ENCODE assay signal across 13 cellular contexts in the genomic region with DNA sequence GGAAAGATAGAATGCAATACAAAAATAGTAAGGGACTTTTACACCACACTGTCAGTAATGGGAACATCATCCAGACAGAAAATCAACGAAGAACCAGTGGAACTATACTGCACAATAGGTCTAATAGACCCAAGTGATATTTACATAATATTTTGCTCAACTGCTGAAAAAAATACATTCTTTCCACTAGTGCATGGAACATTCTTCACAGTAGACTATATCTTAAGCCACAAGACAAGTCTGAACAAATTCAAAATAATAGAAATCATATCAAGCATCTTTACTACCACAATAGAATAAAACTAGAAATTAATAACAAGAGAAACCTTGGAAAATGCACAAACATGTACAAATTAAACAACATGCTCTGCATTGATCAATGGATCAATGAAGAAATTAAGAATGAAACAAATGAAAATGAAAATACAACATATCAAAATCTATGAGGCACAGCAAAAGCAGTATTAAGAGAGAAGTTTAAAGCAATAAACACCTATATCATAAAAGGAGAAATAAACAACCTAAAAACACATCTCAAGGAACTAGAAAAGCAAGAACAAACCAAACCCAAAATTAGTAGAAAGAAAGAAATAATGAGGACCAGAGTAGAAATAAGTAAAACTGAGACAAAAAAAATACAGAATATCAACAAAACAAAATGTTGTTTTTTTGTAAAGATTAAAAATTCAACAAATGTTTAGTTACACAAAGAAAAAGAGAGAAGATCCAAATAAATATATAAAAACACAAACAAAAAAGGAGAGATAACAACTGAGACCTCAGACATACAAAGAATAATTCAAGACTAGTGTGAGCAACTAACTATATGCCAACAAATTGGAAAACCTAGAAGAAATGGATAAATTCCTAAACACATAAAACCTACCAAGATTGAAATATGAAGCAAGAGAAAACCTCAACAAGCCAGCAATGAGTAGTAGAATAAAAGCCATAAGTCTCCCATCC. TPM values are rescaled to one million over a fixed set of nuclear protein-coding genes. Genes with fewer than 3 reads are reported as not detected.
DNase-seq lines count a peak whose midpoint lies in the region; ATAC-seq, FAIRE-seq and TF ChIP-seq lines count a peak whose summit lies in the region.
"Had no signal": no experiment of that assay in that cellular context is flagged by ENCODE, and none has a peak within 500 bp of the region (broad histone marks: within the 10 kb centered on the region; RNA-seq: fewer than 3 reads in every experiment).

No MANE protein-coding gene starts in this region.

- H3K27ac ChIP-seq in CD4-positive, alpha-beta memory T cell (ENCODE audit: low read depth, low read length) = peak overlapping the region; percentile 77
- H3K27ac ChIP-seq in HCT116 (ENCODE audit: low read depth, low read length) (no peak overlapping the region), stomach (no peak overlapping the region)
- H3K27ac ChIP-seq: left ventricle myocardium inferior, upper lobe of right lung had no signal

- no peak for TF ChIP-seq RAD21 in HCT116 (IDR thresholded peaks at IDR 0.05; ENCODE audit: low read depth)

- peak overlapping the region; percentile 84 for H2AFZ ChIP-seq in HCT116 (ENCODE audit: low read depth, low read length, poor library complexity, severe bottlenecking)

- peaks cover 0 to 2% (median 0%) of the 10 kb centered on the region in 8 donors for H3K9me3 Mint-ChIP-seq in CD4-positive, alpha-beta memory T cell
- peaks cover 8% of the 10 kb centered on the region for H3K9me3 Mint-ChIP-seq in activated T-helper 2 cell treated with anti-CD3 and anti-CD28 coated beads, Interferon-gamma antibody, Interleukin-2, Interleukin-4, amounts not matched to agents 10 μg/mL and 5 μg/mL and 100 μg/mL, durations not matched to agents 14 hours and 24 hours and 36 hours
- H3K9me3 Mint-ChIP-seq: nephron progenitor cell had no signal

- peaks cover 41 to 57% (median 48%) of the 10 kb centered on the region in 4 donors for H3K4me1 Mint-ChIP-seq in CD4-positive, alpha-beta memory T cell
- H3K4me1 Mint-ChIP-seq in activated T-helper 2 cell treated with anti-CD3 and anti-CD28 coated beads, Interferon-gamma antibody, Interleukin-2, Interleukin-4, amounts not matched to agents 10 μg/mL and 5 μg/mL and 100 μg/mL, durations not matched to agents 14 hours and 24 hours and 36 hours (ENCODE audit: low read depth) = peaks cover 55% of the 10 kb centered on the region

- H4K20me1 ChIP-seq in HCT116 (ENCODE audit: insufficient read depth) = no peaks in the 10 kb centered on the region

- no peak for TF ChIP-seq EP300 in stomach (IDR thresholded peaks at IDR 0.05)

- TF ChIP-seq CTCF in HCT116 (IDR thresholded peaks at IDR 0.05 in 2 of 3, conservative IDR thresholded peaks at IDR 0.05 in 1 of 3; ENCODE audit: borderline replicate concordance in 1 of 3, insufficient read depth in 1 of 3, low read depth in 2 of 3, low read length in 2 of 3) = no peak
- no peak for TF ChIP-seq CTCF in stomach (IDR thresholded peaks at IDR 0.05)

- 72 to 77% (median 74%) methylated on average over 1 of the region's 1 CpG for WGBS in stomach, 5 donors

- intact Hi-C loops in CD4-positive, alpha-beta memory T cell (cut with micrococcal nuclease) = loop anchor here (1.0 to 10.0 kb wide), 9 partner anchors 15 to 1190 kb away; a partner anchor contains a TSS
- intact Hi-C loops in HCT116 (cut with micrococcal nuclease) = loop anchor here (5.0 kb wide), 1 partner anchor 58 kb away; no protein-coding TSS in a partner anchor
- intact Hi-C loops in activated T-helper 2 cell treated with anti-CD3 and anti-CD28 coated beads, Interferon-gamma antibody, Interleukin-2, Interleukin-4, amounts not matched to agents 10 μg/mL and 5 μg/mL and 100 μg/mL, durations not matched to agents 14 hours and 24 hours and 36 hours (cut with micrococcal nuclease) = loop anchor here (1.0 to 5.0 kb wide), 7 partner anchors 15 to 447 kb away; no protein-coding TSS in a partner anchor
- intact Hi-C loops in stomach (cut with DNase I; ENCODE audit: low total_unique reads) = no loop called here

- no peaks in the 10 kb centered on the region for H3K27me3 ChIP-seq in CD4-positive, alpha-beta memory T cell (ENCODE audit: insufficient read depth, low read length)
- H3K27me3 ChIP-seq in HCT116 (ENCODE audit: insufficient read depth, low read length) (no peaks in the 10 kb centered on the region), stomach (no peaks in the 10 kb centered on the region)
- H3K27me3 ChIP-seq: upper lobe of right lung had no signal

- H3K4me2 ChIP-seq in HCT116 (ENCODE audit: low read length) = peak overlapping the region; percentile 72

- no peaks in the 10 kb centered on the region for H3K27me3 Mint-ChIP-seq in CD4-positive, alpha-beta memory T cell
- H3K27me3 Mint-ChIP-seq in activated T-helper 2 cell treated with anti-CD3 and anti-CD28 coated beads, Interferon-gamma antibody, Interleukin-2, Interleukin-4, amounts not matched to agents 10 μg/mL and 5 μg/mL and 100 μg/mL, durations not matched to agents 14 hours and 24 hours and 36 hours (ENCODE audit: low read depth) = peaks cover 8% of the 10 kb centered on the region

- peak overlapping the region in 3 of 8 donors; percentile 2 to 31 (median 11) for H3K4me3 Mint-ChIP-seq in CD4-positive, alpha-beta memory T cell
- no peak overlapping the region for H3K4me3 Mint-ChIP-seq in activated T-helper 2 cell treated with anti-CD3 and anti-CD28 coated beads, Interferon-gamma antibody, Interleukin-2, Interleukin-4, amounts not matched to agents 10 μg/mL and 5 μg/mL and 100 μg/mL, durations not matched to agents 14 hours and 24 hours and 36 hours (ENCODE audit: low read depth)
- H3K4me3 Mint-ChIP-seq: nephron progenitor cell had no signal

- DNase-seq in CD4-positive, alpha-beta memory T cell = no peak
- DNase-seq in HCT116 (ENCODE audit: low read depth, low spot score) (no peak), frontal cortex (ENCODE audit: low spot score in 2 of 2) (no peak), stomach (no peak), DMS53 treated with DMSO at 0.1 percent for 48 hours (lab: John Stamatoyannopoulos, UW; ENCODE audit: unreplicated experiment) (no peak), MV-4-11 (lab: John Stamatoyannopoulos, UW) (no peak)
- no peak for DNase-seq in activated T-helper 2 cell treated with anti-CD3 and anti-CD28 coated beads, Interferon-gamma antibody, Interleukin-2, Interleukin-4, amounts not matched to agents 10 μg/mL and 5 μg/mL and 100 μg/mL, durations not matched to agents 14 hours and 24 hours and 36 hours (ENCODE audit: low spot score)
- DNase-seq: anterior cingulate cortex, left ventricle myocardium inferior, nephron progenitor cell, retina, upper lobe of right lung had no signal

- peak; percentile 28 for FAIRE-seq in frontal cortex (lab: Jason Lieb, UNC)

- POLR2A ChIA-PET in CD4-positive, alpha-beta memory T cell (lab: Charles Lee; ENCODE audit: partially characterized antibody) = interaction anchor here (0.8 to 4.9 kb wide), 13 partner anchors 8 to 88 kb away, joined by 3 to 127 read pairs (median 7); a partner anchor contains a TSS
- POLR2A ChIA-PET in HCT116 (lab: Charles Lee) = interaction anchor here (0.9 kb wide), 1 partner anchor 17 kb away, joined by 3 read pairs; no protein-coding TSS in a partner anchor

- H3K4me1 ChIP-seq in CD4-positive, alpha-beta memory T cell (ENCODE audit: insufficient read depth, low read length) = peaks cover 48% of the 10 kb centered on the region
- H3K4me1 ChIP-seq in HCT116 (ENCODE audit: control insufficient read depth in 1 of 2, insufficient read depth in 2 of 2, low read length in 2 of 2) = peaks cover 26 to 49% of the 10 kb centered on the region in 2 experiments
- H3K4me1 ChIP-seq in stomach = peaks cover 0 to 8% (median 0%) of the 10 kb centered on the region in 4 donors
- H3K4me1 ChIP-seq: left ventricle myocardium inferior, upper lobe of right lung had no signal

- TF ChIP-seq POLR2A in HCT116 (IDR thresholded peaks at IDR 0.05; ENCODE audit: borderline replicate concordance, extremely low read depth, insufficient read depth, insufficient read length) (no peak), stomach (IDR thresholded peaks at IDR 0.05) (no peak)

- H3K36me3 Mint-ChIP-seq in CD4-positive, alpha-beta memory T cell = no peaks in the 10 kb centered on the region
- H3K36me3 Mint-ChIP-seq in activated T-helper 2 cell treated with anti-CD3 and anti-CD28 coated beads, Interferon-gamma antibody, Interleukin-2, Interleukin-4, amounts not matched to agents 10 μg/mL and 5 μg/mL and 100 μg/mL, durations not matched to agents 14 hours and 24 hours and 36 hours (ENCODE audit: low read depth) = peaks cover 3% of the 10 kb centered on the region

- no peaks in the 10 kb centered on the region for H3K36me3 ChIP-seq in CD4-positive, alpha-beta memory T cell (ENCODE audit: insufficient read depth, low read length)
- H3K36me3 ChIP-seq in HCT116 (ENCODE audit: control insufficient read depth in 1 of 2, insufficient read depth in 2 of 2, low read length in 2 of 2) (no peaks in the 10 kb centered on the region), stomach (no peaks in the 10 kb centered on the region)
- H3K36me3 ChIP-seq: left ventricle myocardium inferior, upper lobe of right lung had no signal

- peak overlapping the region; percentile 86 to 97 (median 91) for H3K27ac Mint-ChIP-seq in CD4-positive, alpha-beta memory T cell
- H3K27ac Mint-ChIP-seq in activated T-helper 2 cell treated with anti-CD3 and anti-CD28 coated beads, Interferon-gamma antibody, Interleukin-2, Interleukin-4, amounts not matched to agents 10 μg/mL and 5 μg/mL and 100 μg/mL, durations not matched to agents 14 hours and 24 hours and 36 hours = peak overlapping the region; percentile 55
- H3K27ac Mint-ChIP-seq: nephron progenitor cell had no signal

- BruUV-seq in HCT116 (replicated peaks; lab: Mats Ljungman, UMichigan) = no TSS peak

- no peak for ATAC-seq in HCT116
- ATAC-seq in GM18511 (IDR thresholded peaks at IDR 0.05; ENCODE audit: unreplicated experiment) = no peak

- H3K9me2 ChIP-seq in HCT116 (ENCODE audit: insufficient read depth) = no peaks in the 10 kb centered on the region

- no peaks in the 10 kb centered on the region for H3K9me3 ChIP-seq in CD4-positive, alpha-beta memory T cell (ENCODE audit: control insufficient read depth in 1 of 2, low read length in 2 of 2)
- H3K9me3 ChIP-seq in HCT116 (ENCODE audit: control insufficient read depth in 1 of 2, insufficient read depth in 1 of 2, low read depth in 1 of 2, low read length in 2 of 2) (no peaks in the 10 kb centered on the region), stomach (no peaks in the 10 kb centered on the region)
- H3K9me3 ChIP-seq: upper lobe of right lung had no signal

- H3K4me3 ChIP-seq in CD4-positive, alpha-beta memory T cell (ENCODE audit: low read length in 2 of 2) = no peak overlapping the region
- H3K4me3 ChIP-seq in HCT116 (replicated peaks in 1 of 2; ENCODE audit: low read depth in 1 of 2, low read length in 2 of 2) (no peak overlapping the region), stomach (no peak overlapping the region)
- H3K4me3 ChIP-seq: left ventricle myocardium inferior, upper lobe of right lung had no signal

- RAD21 ChIA-PET in HCT116 (lab: Charles Lee; ENCODE audit: low non-redundant PET in 1 of 2, low total read pairs in 2 of 2, uncharacterized antibody in 2 of 2, unreplicated experiment in 2 of 2) = no interaction called here

- CTCF ChIA-PET in CD4-positive, alpha-beta memory T cell (lab: Charles Lee; ENCODE audit: partially characterized antibody) = interaction anchor here (0.8 to 7.9 kb wide), 35 partner anchors 9 to 106 kb away, joined by 3 to 291 read pairs (median 6); a partner anchor contains a TSS
- CTCF ChIA-PET in HCT116 (lab: Charles Lee) = interaction anchor here (0.6 to 2.2 kb wide), 3 partner anchors 77 to 96 kb away, joined by 3 to 9 read pairs (median 5); no protein-coding TSS in a partner anchor

- H3K9ac ChIP-seq in HCT116 (ENCODE audit: low read length) = no peak overlapping the region

- H3K79me2 ChIP-seq in HCT116 (ENCODE audit: insufficient read depth, low read length) = no peaks in the 10 kb centered on the region

RNA-seq across cellular contexts. Expression of a gene that starts 51.5 kb away (rescaled TPM):
- total RNA-seq in CD4-positive, alpha-beta memory T cell = 10 to 100 TPM; 90.1 to 91.6 TPM
- polyA plus RNA-seq in CD4-positive, alpha-beta memory T cell = 10 to 100 TPM; 88.1 to 91.2 TPM
- 6.3 TPM for total RNA-seq in HCT116 (2021; ENCODE audit: unreplicated experiment)
- 4.4 and 7.9 TPM in 2 replicates for polyA plus RNA-seq in HCT116 (2012)
- 3.2 and 3.6 TPM in 2 replicates for total RNA-seq in activated T-helper 2 cell treated with anti-CD3 and anti-CD28 coated beads, Interferon-gamma antibody, Interleukin-2, Interleukin-4, amounts not matched to agents 10 μg/mL and 5 μg/mL and 100 μg/mL, durations not matched to agents 14 hours and 24 hours and 36 hours
- total RNA-seq in frontal cortex = 12.6 TPM
- total RNA-seq in stomach = 100 to 1,000 TPM in 2 of 5 donors, 10 to 100 TPM in 3; 30.3 to 116 (median 69.2) TPM
- polyA plus RNA-seq in stomach = 10 to 100 TPM in 2 of 3 donors, 1 to 10 TPM in 1; 8.3 to 19.0 (median 10.5) TPM
